ENCODE assay signal across 10 cellular contexts in genomic region chr12:48104531-48104930, GRCh38. TPM values are rescaled to one million over a fixed set of nuclear protein-coding genes. Genes with fewer than 3 reads are reported as not detected.
A peak's percentile ranks its signal among the peaks of the same experiment; 100 is the strongest.
DNase-seq lines count a peak whose midpoint lies in the region; ATAC-seq, FAIRE-seq and TF ChIP-seq lines count a peak whose summit lies in the region.
"Had no signal": no experiment of that assay in that cellular context is flagged by ENCODE, and none has a peak within 500 bp of the region (broad histone marks: within the 10 kb centered on the region; RNA-seq: fewer than 3 reads in every experiment).

No MANE protein-coding gene starts in this region.

- H2AFZ ChIP-seq in GM23248: peak overlapping the region; percentile 99; the same call in 1 of the 2 replicates

- WGBS in A549 (ENCODE audit: missing lambda C conversion rate): 93% methylated on average over 4 of the region's 4 CpGs
- 52 to 61% methylated on average over 4 of the region's 4 CpGs for WGBS in GM23248 (ENCODE audit: low coverage in 1 of 2, low lambda C conversion rate in 2 of 2, missing lambda C conversion rate in 2 of 2), 2 experiments

- peaks cover 17% of the 10 kb centered on the region for H3K36me3 Mint-ChIP-seq in activated T-helper 17 cell treated with anti-CD3 and anti-CD28 coated beads, Interleukin-2, amount 50 U/mL, for 72 hours (ENCODE audit: low read depth)

- TF ChIP-seq POLR2A in A549 (IDR thresholded peaks at IDR 0.05; ENCODE audit: low read length): no peak

- H3K4me2 ChIP-seq in A549 (peak overlapping the region; percentile 80), GM23248 (ENCODE audit: unreplicated experiment) (peak overlapping the region; percentile 96)

- in situ Hi-C loops in GM23248 (cut with MboI): no loop called here

- H3K36me3 ChIP-seq in GM23248 (ENCODE audit: low read depth) (no peaks in the 10 kb centered on the region), kidney epithelial cell (ENCODE audit: control insufficient read depth, insufficient read depth, low read length) (no peaks in the 10 kb centered on the region)

- FAIRE-seq in A549 (lab: Jason Lieb, UNC): no peak

- DNase-seq in A549 (ENCODE audit: low read depth in 1 of 2, low spot score in 1 of 2): no peak
- DNase-seq in GM23248: no peak
- DNase-seq in kidney epithelial cell (ENCODE audit: low read depth): no peak
- no peak for DNase-seq in hepatic stellate cell (ENCODE audit: low spot score)
- no peak for DNase-seq in NCI-H2029 treated with DMSO at 0.1 percent for 48 hours (lab: John Stamatoyannopoulos, UW)
- DNase-seq: NCI-H345; stimulated activated CD8-positive, alpha-beta memory T cell treated with anti-CD3 and anti-CD28 coated beads, Interleukin-4, amount 100 ng/mL, for 48 hours had no signal

- peak overlapping the region; percentile 99 for H3K27ac Mint-ChIP-seq in activated T-helper 17 cell treated with anti-CD3 and anti-CD28 coated beads, Interleukin-2, amount 50 U/mL, for 72 hours

- H3K27me3 Mint-ChIP-seq in activated T-helper 17 cell treated with anti-CD3 and anti-CD28 coated beads, Interleukin-2, amount 50 U/mL, for 72 hours: no peaks in the 10 kb centered on the region

- H3K27me3 ChIP-seq in GM23248 (replicated peaks; ENCODE audit: insufficient read depth) (no peaks in the 10 kb centered on the region), kidney epithelial cell (ENCODE audit: control insufficient read depth, insufficient read depth, low read length) (no peaks in the 10 kb centered on the region)

- TF ChIP-seq CTCF in A549 (IDR thresholded peaks at IDR 0.05): no peak
- TF ChIP-seq CTCF in kidney epithelial cell (IDR thresholded peaks at IDR 0.05; ENCODE audit: insufficient read depth, low read length, poor library complexity, severe bottlenecking): no peak

- no peaks in the 10 kb centered on the region for H4K20me1 ChIP-seq in GM23248 (ENCODE audit: insufficient read depth)

- peak overlapping the region; percentile 94 for H3K9ac ChIP-seq in GM23248

- H3F3A ChIP-seq in GM23248 (ENCODE audit: insufficient read depth): peaks cover 7% of the 10 kb centered on the region

- no peak for TF ChIP-seq EP300 in A549 (IDR thresholded peaks at IDR 0.05)

- peaks cover 13% of the 10 kb centered on the region for H3K4me1 ChIP-seq in A549
- H3K4me1 ChIP-seq in GM23248 (ENCODE audit: insufficient read depth): peaks cover 8% of the 10 kb centered on the region; the same call in 1 of the 2 replicates

- no peaks in the 10 kb centered on the region for H3K9me2 ChIP-seq in GM23248 (ENCODE audit: insufficient read depth)

- peak overlapping the region; percentile 95 for H3K4me3 Mint-ChIP-seq in activated T-helper 17 cell treated with anti-CD3 and anti-CD28 coated beads, Interleukin-2, amount 50 U/mL, for 72 hours

- POLR2A ChIA-PET in A549 (lab: Yijun Ruan, JAX): interaction anchor here (1.8 to 2.1 kb wide), 2 partner anchors 14 to 53 kb away, joined by 17 to 24 read pairs; partner anchors contain the start of genes ASB8 and PFKM

- H3K4me1 Mint-ChIP-seq in activated T-helper 17 cell treated with anti-CD3 and anti-CD28 coated beads, Interleukin-2, amount 50 U/mL, for 72 hours: peaks cover 37% of the 10 kb centered on the region

- no peak for ATAC-seq in A549
- ATAC-seq in activated T-helper 17 cell treated with anti-CD3 and anti-CD28 coated beads, Interleukin-2, amount 50 U/mL, for 72 hours (replicated peaks): no peak
- no peak for ATAC-seq in GM19467 (IDR thresholded peaks at IDR 0.05; ENCODE audit: unreplicated experiment)
- ATAC-seq in HG03342 (IDR thresholded peaks at IDR 0.05; ENCODE audit: unreplicated experiment): no peak

- H3K9me3 ChIP-seq in A549: no peaks in the 10 kb centered on the region
- H3K9me3 ChIP-seq in GM23248 (ENCODE audit: low read depth): no peaks in the 10 kb centered on the region

- CTCF ChIA-PET in A549 (lab: Yijun Ruan, JAX): no interaction called here

- no peaks in the 10 kb centered on the region for H3K9me3 Mint-ChIP-seq in activated T-helper 17 cell treated with anti-CD3 and anti-CD28 coated beads, Interleukin-2, amount 50 U/mL, for 72 hours

- TF ChIP-seq RAD21 in A549 (conservative IDR thresholded peaks at IDR 0.05 in 1 of 2, IDR thresholded peaks at IDR 0.05 in 1 of 2): no peak

- peaks cover 66% of the 10 kb centered on the region for H3K79me2 ChIP-seq in GM23248 (ENCODE audit: insufficient read depth)

- H3K27ac ChIP-seq in A549: 0 out of 6 replicates have a peak overlapping the region, but pooled peaks of 1 of the 2 experiments have one; percentile 4
- no peak overlapping the region for H3K27ac ChIP-seq in GM23248

- H3K4me3 ChIP-seq in A549: peak overlapping the region; percentile 93
- H3K4me3 ChIP-seq in GM23248: peak overlapping the region; percentile 86
- H3K4me3 ChIP-seq in kidney epithelial cell (ENCODE audit: low read depth, low read length): peak overlapping the region; percentile 92

TF ChIP-seq in A549, 52 proteins besides CTCF, POLR2A, EP300 and RAD21:
- TF ChIP-seq FOSB (CRISPR knock-in tag; IDR thresholded peaks at IDR 0.05) (no peak), RARB (CRISPR knock-in tag; IDR thresholded peaks at IDR 0.05) (no peak), BCL3 (IDR thresholded peaks at IDR 0.05) (no peak), CHD4 (IDR thresholded peaks at IDR 0.05; ENCODE audit: borderline replicate concordance) (no peak), HOXA7 (CRISPR knock-in tag; IDR thresholded peaks at IDR 0.05) (no peak), TP53 (CRISPR knock-in tag; IDR thresholded peaks at IDR 0.05) (no peak), HOXB5 (CRISPR knock-in tag; IDR thresholded peaks at IDR 0.05) (no peak), SREBF2 (IDR thresholded peaks at IDR 0.05) (no peak), CHD2 (IDR thresholded peaks at IDR 0.05; ENCODE audit: low read length, partially characterized antibody) (no peak), CBX2 (IDR thresholded peaks at IDR 0.05; ENCODE audit: borderline replicate concordance, low read depth) (no peak), EHF (CRISPR knock-in tag; IDR thresholded peaks at IDR 0.05) (no peak), MYC (IDR thresholded peaks at IDR 0.05; ENCODE audit: borderline replicate concordance, low read length) (no peak), KDM5A (IDR thresholded peaks at IDR 0.05) (no peak), ATOH8 (CRISPR knock-in tag; IDR thresholded peaks at IDR 0.05; ENCODE audit: low read depth) (no peak)
TF ChIP-seq in A549: peak in this region for 0.

RNA-seq across cellular contexts. Expression of gene SENP1, which starts 1.3 kb away (rescaled TPM):
- polyA plus RNA-seq in A549 (2011; rRNA removed) (49.2 and 49.3 TPM in 2 replicates), A549 (2017; fragmentation: RNase III; extraction: RNeasy Plus Mini Kit Qiagen cat#74134 plus additional on column Dnase treatment) (11.9 to 16.1 TPM (median 13.9 TPM) in 3 replicates), GM23248 (2016; fragmentation: Nextera tagmentation; extraction: Ambion mirVana) (6.1 and 6.7 TPM in 2 replicates)
- 8.3 and 9.0 TPM in 2 replicates for polyA plus RNA-seq in A549 (2012; cell fraction: cytosol; rRNA removed)
- 4.0 and 5.2 TPM in 2 replicates for polyA plus RNA-seq in A549 (2012; cell fraction: nucleus; rRNA removed)
- 33.4 and 37.1 TPM in 2 replicates for polyA minus RNA-seq in A549 (2011; rRNA and poly(A)+ RNA removed)
- 15.3 and 28.6 TPM in 2 replicates for total RNA-seq in GM23248 (2014; rRNA removed; shearing (Covaris generic))
- total RNA-seq in activated T-helper 17 cell treated with anti-CD3 and anti-CD28 coated beads, Interleukin-2, amount 50 U/mL, for 72 hours: 10 to 100 TPM; 37.5 to 42.3 TPM
- total RNA-seq in kidney epithelial cell: 13.2 and 20.9 TPM in 2 replicates

RNA-seq across cellular contexts. Expression of gene PFKM, which starts 14.6 kb away (rescaled TPM):
- polyA plus RNA-seq in A549 (2011; rRNA removed) (43.0 and 45.5 TPM in 2 replicates), A549 (2017; fragmentation: RNase III; extraction: RNeasy Plus Mini Kit Qiagen cat#74134 plus additional on column Dnase treatment) (36.2 to 42.1 TPM (median 41.1 TPM) in 3 replicates), GM23248 (2016; fragmentation: Nextera tagmentation; extraction: Ambion mirVana) (27.6 and 28.8 TPM in 2 replicates)
- 37.6 and 41.1 TPM in 2 replicates for polyA plus RNA-seq in A549 (2012; cell fraction: cytosol; rRNA removed)
- 59.0 and 76.6 TPM in 2 replicates for polyA plus RNA-seq in A549 (2012; cell fraction: nucleus; rRNA removed)
- polyA minus RNA-seq in A549 (2011; rRNA and poly(A)+ RNA removed): 42.5 and 61.3 TPM in 2 replicates
- total RNA-seq in GM23248 (2014; rRNA removed; shearing (Covaris generic)): 35.8 and 41.1 TPM in 2 replicates
- 10 to 100 TPM; 57.3 to 83.3 TPM for total RNA-seq in activated T-helper 17 cell treated with anti-CD3 and anti-CD28 coated beads, Interleukin-2, amount 50 U/mL, for 72 hours
- 29.8 and 33.9 TPM in 2 replicates for total RNA-seq in kidney epithelial cell

RNA-seq across cellular contexts. Expression of gene ASB8, which starts 52.8 kb away (rescaled TPM):
- 25.6 and 33.1 TPM in 2 replicates for polyA plus RNA-seq in A549 (2011; rRNA removed)
- polyA plus RNA-seq in A549 (2012; cell fraction: cytosol; rRNA removed): 10.7 and 14.4 TPM in 2 replicates
- polyA plus RNA-seq in A549 (2012; cell fraction: nucleus; rRNA removed): 5.8 and 7.9 TPM in 2 replicates
- polyA plus RNA-seq in A549 (2017; fragmentation: RNase III; extraction: RNeasy Plus Mini Kit Qiagen cat#74134 plus additional on column Dnase treatment): 16.2 to 19.1 TPM (median 17.8 TPM) in 3 replicates
- polyA minus RNA-seq in A549 (2011; rRNA and poly(A)+ RNA removed): 30.3 and 37.6 TPM in 2 replicates
- total RNA-seq in GM23248 (2014; rRNA removed; shearing (Covaris generic)): 27.3 and 41.5 TPM in 2 replicates
- 23.3 and 31.2 TPM in 2 replicates for polyA plus RNA-seq in GM23248 (2016; fragmentation: Nextera tagmentation; extraction: Ambion mirVana)
- total RNA-seq in activated T-helper 17 cell treated with anti-CD3 and anti-CD28 coated beads, Interleukin-2, amount 50 U/mL, for 72 hours: 10 to 100 TPM; 22.6 to 35.7 TPM
- total RNA-seq in kidney epithelial cell: 20.2 and 49.0 TPM in 2 replicates
